ENCODE assay signal across 28 cellular contexts in genomic region chr15:73624530-73624929, GRCh38. TPM values are rescaled to one million over a fixed set of nuclear protein-coding genes. Genes with fewer than 3 reads are reported as not detected.
DNase-seq lines count a peak whose midpoint lies in the region; ATAC-seq and TF ChIP-seq lines count a peak whose summit lies in the region.
"Had no signal": no experiment of that assay in that cellular context is flagged by ENCODE, and none has a peak within 500 bp of the region (broad histone marks: within the 10 kb centered on the region; RNA-seq: fewer than 3 reads in every experiment).

No MANE protein-coding gene starts in this region.

- intact Hi-C loops in left ventricle myocardium superior (cut with micrococcal nuclease) = no loop called here
- intact Hi-C loops in cardiac septum (cut with DNase I) = no loop called here
- intact Hi-C loops in left lung (cut with DNase I) = no loop called here
- intact Hi-C loops in transverse colon (cut with DNase I; ENCODE audit: low total_unique reads) = no loop called here
- intact Hi-C loops in activated T-helper 1 cell treated with anti-CD3 and anti-CD28 coated beads, Interleukin-12 subunit alpha, Interleukin-12 subunit beta, Interleukin-2, Interleukin-4 antibody, amounts not matched to agents 30 ng/mL and 10 ng/mL and 1 ng/mL, durations not matched to agents 14 hours and 24 hours and 36 hours (cut with micrococcal nuclease) = no loop called here

- WGBS in transverse colon (ENCODE audit: low coverage in 1 of 2), 2 donors = 17 to 34% methylated on average over 1 of the region's 1 CpG

- no peaks in the 10 kb centered on the region for H3K27me3 Mint-ChIP-seq in activated T-helper 1 cell treated with anti-CD3 and anti-CD28 coated beads, Interleukin-12 subunit alpha, Interleukin-12 subunit beta, Interleukin-2, Interleukin-4 antibody, amounts not matched to agents 30 ng/mL and 10 ng/mL and 1 ng/mL, durations not matched to agents 14 hours and 24 hours and 36 hours (ENCODE audit: insufficient read depth)
- H3K27me3 Mint-ChIP-seq: activated naive CD8-positive, alpha-beta T cell treated with anti-CD3 and anti-CD28 coated beads, Interleukin-2, amount 50 U/mL, for 24 hours; activated T-cell treated with anti-CD3 and anti-CD28 coated beads, Interleukin-2, amount 50 U/mL, for 24 hours had no signal

- TF ChIP-seq POLR2A in transverse colon (IDR thresholded peaks at IDR 0.05) = no peak

- no peaks in the 10 kb centered on the region for H3K36me3 ChIP-seq in endocrine pancreas (ENCODE audit: control insufficient read depth, insufficient read depth, low read length)
- no peaks in the 10 kb centered on the region for H3K36me3 ChIP-seq in left lung
- no peaks in the 10 kb centered on the region for H3K36me3 ChIP-seq in transverse colon
- H3K36me3 ChIP-seq: BLaER1, heart right ventricle, upper lobe of left lung had no signal

- no peak for DNase-seq in left ventricle myocardium superior
- DNase-seq in cardiac septum (ENCODE audit: low spot score) = no peak
- DNase-seq in left lung = no peak
- no peak for DNase-seq in transverse colon
- DNase-seq in NK-92 (lab: John Stamatoyannopoulos, UW; ENCODE audit: unreplicated experiment) = no peak
- DNase-seq in activated T-helper 1 cell treated with anti-CD3 and anti-CD28 coated beads, Interleukin-12 subunit alpha, Interleukin-12 subunit beta, Interleukin-2, Interleukin-4 antibody, amounts not matched to agents 30 ng/mL and 10 ng/mL and 1 ng/mL, durations not matched to agents 14 hours and 24 hours and 36 hours (ENCODE audit: low spot score) = no peak
- DNase-seq: activated CD4-positive, alpha-beta T cell treated with anti-CD3 and anti-CD28 coated beads for 48 hours; activated CD8-positive, alpha-beta memory T cell treated with anti-CD3 and anti-CD28 coated beads for 24 hours; activated gamma-delta T cell treated with Interleukin-2 at 50 U/mL for 16 hours; activated naive CD8-positive, alpha-beta T cell treated with anti-CD3 and anti-CD28 coated beads, Interleukin-2, amount 50 U/mL, for 24 hours; activated T-cell treated with anti-CD3 and anti-CD28 coated beads, Interleukin-2, amount 50 U/mL, for 24 hours; cerebellar nuclear complex; DMS79; heart right ventricle; Karpas-422; mesendoderm; NCI-H1436 treated with DMSO at 0.1 percent for 48 hours; NCI-H510A; occipital lobe; stimulated activated CD4-positive, alpha-beta T cell treated with anti-CD3 and anti-CD28 coated beads, Interleukin-1b, Interleukin-23, amount 100 ng/mL, for 48 hours; stimulated activated CD8-positive, alpha-beta memory T cell treated with anti-CD3 and anti-CD28 coated beads, Interleukin-4, amount 100 ng/mL, for 48 hours; upper lobe of left lung had no signal

- H3K4me3 ChIP-seq in endocrine pancreas (ENCODE audit: control insufficient read depth, insufficient read depth, low read length) = peak overlapping the region; percentile 43
- no peak overlapping the region for H3K4me3 ChIP-seq in left lung
- H3K4me3 ChIP-seq in transverse colon = no peak overlapping the region
- H3K4me3 ChIP-seq: A549, BLaER1, heart right ventricle, skin epidermis, upper lobe of left lung had no signal

- no peaks in the 10 kb centered on the region for H3K9me3 Mint-ChIP-seq in activated T-helper 1 cell treated with anti-CD3 and anti-CD28 coated beads, Interleukin-12 subunit alpha, Interleukin-12 subunit beta, Interleukin-2, Interleukin-4 antibody, amounts not matched to agents 30 ng/mL and 10 ng/mL and 1 ng/mL, durations not matched to agents 14 hours and 24 hours and 36 hours
- H3K9me3 Mint-ChIP-seq: activated naive CD8-positive, alpha-beta T cell treated with anti-CD3 and anti-CD28 coated beads, Interleukin-2, amount 50 U/mL, for 24 hours; activated T-cell treated with anti-CD3 and anti-CD28 coated beads, Interleukin-2, amount 50 U/mL, for 24 hours had no signal

- TF ChIP-seq EP300 in transverse colon (IDR thresholded peaks at IDR 0.05; ENCODE audit: low read depth) = no peak

- H3K9me3 ChIP-seq in endocrine pancreas (ENCODE audit: control insufficient read depth, low read length) (no peaks in the 10 kb centered on the region), left lung (no peaks in the 10 kb centered on the region), transverse colon (no peaks in the 10 kb centered on the region)
- H3K9me3 ChIP-seq: A549, BLaER1, heart right ventricle, upper lobe of left lung had no signal

- peaks cover 35% of the 10 kb centered on the region for H3K4me1 Mint-ChIP-seq in activated T-helper 1 cell treated with anti-CD3 and anti-CD28 coated beads, Interleukin-12 subunit alpha, Interleukin-12 subunit beta, Interleukin-2, Interleukin-4 antibody, amounts not matched to agents 30 ng/mL and 10 ng/mL and 1 ng/mL, durations not matched to agents 14 hours and 24 hours and 36 hours (ENCODE audit: low read depth)

- H3K27me3 ChIP-seq in endocrine pancreas (ENCODE audit: control insufficient read depth, insufficient read depth, low read length) = no peaks in the 10 kb centered on the region
- no peaks in the 10 kb centered on the region for H3K27me3 ChIP-seq in left lung
- no peaks in the 10 kb centered on the region for H3K27me3 ChIP-seq in transverse colon
- H3K27me3 ChIP-seq: BLaER1, heart right ventricle, upper lobe of left lung had no signal

- no peak for TF ChIP-seq CTCF in left lung (IDR thresholded peaks at IDR 0.05)
- no peak for TF ChIP-seq CTCF in transverse colon (IDR thresholded peaks at IDR 0.05)

- no peak overlapping the region for H3K27ac Mint-ChIP-seq in activated T-helper 1 cell treated with anti-CD3 and anti-CD28 coated beads, Interleukin-12 subunit alpha, Interleukin-12 subunit beta, Interleukin-2, Interleukin-4 antibody, amounts not matched to agents 30 ng/mL and 10 ng/mL and 1 ng/mL, durations not matched to agents 14 hours and 24 hours and 36 hours
- H3K27ac Mint-ChIP-seq: activated naive CD8-positive, alpha-beta T cell treated with anti-CD3 and anti-CD28 coated beads, Interleukin-2, amount 50 U/mL, for 24 hours; activated T-cell treated with anti-CD3 and anti-CD28 coated beads, Interleukin-2, amount 50 U/mL, for 24 hours had no signal

- H3K27ac ChIP-seq in left lung = no peak overlapping the region
- H3K27ac ChIP-seq in transverse colon = peak overlapping the region; percentile 4 to 38 (median 36)
- H3K27ac ChIP-seq: A549, BLaER1, HL-60, skin epidermis, upper lobe of left lung had no signal

- in situ Hi-C loops in transverse colon (cut with MboI; ENCODE audit: low pct_ligation_motif_present in 1 of 4, low pct_unique_long_range_greater_than_20kb in 1 of 4, low sequenced_read_pairs in 3 of 4) = no loop called here

- H3K36me3 Mint-ChIP-seq in activated T-helper 1 cell treated with anti-CD3 and anti-CD28 coated beads, Interleukin-12 subunit alpha, Interleukin-12 subunit beta, Interleukin-2, Interleukin-4 antibody, amounts not matched to agents 30 ng/mL and 10 ng/mL and 1 ng/mL, durations not matched to agents 14 hours and 24 hours and 36 hours (ENCODE audit: low read depth) = peaks cover 4% of the 10 kb centered on the region

- H3K4me1 ChIP-seq in endocrine pancreas (ENCODE audit: control insufficient read depth, insufficient read depth, low read length) (peaks cover 62% of the 10 kb centered on the region), left lung (peaks cover 34 to 79% of the 10 kb centered on the region in 2 donors), transverse colon (peaks cover 24 to 99% (median 68%) of the 10 kb centered on the region in 4 donors)

- H3K9ac ChIP-seq in endocrine pancreas (ENCODE audit: control insufficient read depth, insufficient read depth, low read length) = no peak overlapping the region
- H3K9ac ChIP-seq: BLaER1 had no signal

- ATAC-seq in left ventricle myocardium superior (peak; percentile 70), left lung (peak; percentile 16), HG03196 (IDR thresholded peaks at IDR 0.05; ENCODE audit: unreplicated experiment) (no peak)
- ATAC-seq: A549; activated naive CD8-positive, alpha-beta T cell treated with anti-CD3 and anti-CD28 coated beads, Interleukin-2, amount 50 U/mL, for 24 hours had no signal

- H3K4me3 Mint-ChIP-seq in activated T-helper 1 cell treated with anti-CD3 and anti-CD28 coated beads, Interleukin-12 subunit alpha, Interleukin-12 subunit beta, Interleukin-2, Interleukin-4 antibody, amounts not matched to agents 30 ng/mL and 10 ng/mL and 1 ng/mL, durations not matched to agents 14 hours and 24 hours and 36 hours = no peak overlapping the region
- H3K4me3 Mint-ChIP-seq: activated naive CD8-positive, alpha-beta T cell treated with anti-CD3 and anti-CD28 coated beads, Interleukin-2, amount 50 U/mL, for 24 hours; activated T-cell treated with anti-CD3 and anti-CD28 coated beads, Interleukin-2, amount 50 U/mL, for 24 hours had no signal

RNA-seq across cellular contexts. Expression of gene NPTN, which starts 8.7 kb away (rescaled TPM):
- total RNA-seq in left ventricle myocardium superior = 203 TPM
- 175 TPM for total RNA-seq in cardiac septum
- total RNA-seq in left lung = 100 to 1,000 TPM; 121 to 126 TPM
- total RNA-seq in transverse colon = 100 to 1,000 TPM in 3 of 4 donors, 10 to 100 TPM in 1; 77.8 to 187 (median 135) TPM
- total RNA-seq in activated T-helper 1 cell treated with anti-CD3 and anti-CD28 coated beads, Interleukin-12 subunit alpha, Interleukin-12 subunit beta, Interleukin-2, Interleukin-4 antibody, amounts not matched to agents 30 ng/mL and 10 ng/mL and 1 ng/mL, durations not matched to agents 14 hours and 24 hours and 36 hours = 91.1 and 91.2 TPM in 2 replicates

RNA-seq across cellular contexts. Expression of gene CD276, which starts 59.7 kb away (rescaled TPM):
- total RNA-seq in left ventricle myocardium superior (39.0 TPM), cardiac septum (40.6 TPM), left lung (10 to 100 TPM; 71.9 to 89.5 TPM), transverse colon (100 to 1,000 TPM in 1 of 4 donors, 10 to 100 TPM in 3; 26.8 to 110 (median 45.7) TPM)
- total RNA-seq in activated T-helper 1 cell treated with anti-CD3 and anti-CD28 coated beads, Interleukin-12 subunit alpha, Interleukin-12 subunit beta, Interleukin-2, Interleukin-4 antibody, amounts not matched to agents 30 ng/mL and 10 ng/mL and 1 ng/mL, durations not matched to agents 14 hours and 24 hours and 36 hours = 29.0 and 29.2 TPM in 2 replicates

Comparison
In these comparisons a context has a peak if more than half of its experiments do, and no peak if none do; other contexts are left out.
1. H3K27ac ChIP-seq: peak in transverse colon (4 of 4); none in left lung (0 of 2).